1 cellular context compared by ENCODE assay signal in genomic region chr1:226809785-226810571, GRCh38.
TF ChIP-seq lines count a peak whose summit lies in the region.

No MANE protein-coding gene starts in this region.

TF ChIP-seq in SK-N-SH treated with all-trans-retinoic acid at 6 μM for 48 hours, 23 proteins besides CTCF, POLR2A, EP300 and RAD21 (continued from another document):
- TF ChIP-seq ZFP30 (CRISPR knock-in tag; IDR thresholded peaks at IDR 0.05) (no peak), CSDC2 (CRISPR knock-in tag; IDR thresholded peaks at IDR 0.05) (no peak), PPARA (CRISPR knock-in tag; IDR thresholded peaks at IDR 0.05; ENCODE audit: borderline replicate concordance) (no peak)
